ENCODE assay signal across 1 cellular context in genomic region chr5:180049357-180049673, GRCh38.
A peak's percentile ranks its signal among the peaks of the same experiment; 100 is the strongest.
TF ChIP-seq lines count a peak whose summit lies in the region.

No MANE protein-coding gene starts in this region.

TF ChIP-seq in K562, 482 proteins besides CTCF, POLR2A, EP300 and RAD21 (continued from another document):
- no peak for TF ChIP-seq CUX1 (CRISPR knock-in tag; IDR thresholded peaks at IDR 0.05)
- 0 out of 2 replicates have a peak, but pooled peaks have one; percentile 20 for TF ChIP-seq FOXJ2 (tag; IDR thresholded peaks at IDR 0.05)
- TF ChIP-seq KDM5B (IDR thresholded peaks at IDR 0.05; ENCODE audit: insufficient replicate concordance, low read depth, low read length), result no peak
- no peak for TF ChIP-seq NFYB (IDR thresholded peaks at IDR 0.05; ENCODE audit: extremely low read depth, insufficient read length)
- TF ChIP-seq TCF3 (CRISPR knock-in tag; IDR thresholded peaks at IDR 0.05), result peak; percentile 70
- TF ChIP-seq FOXA3 (CRISPR knock-in tag; conservative IDR thresholded peaks at IDR 0.05 in 1 of 2, IDR thresholded peaks at IDR 0.05 in 1 of 2), result peak in 1 of 2 experiments; percentile 67; a peak in 2 of 4 replicates
- TF ChIP-seq TEAD4 (IDR thresholded peaks at IDR 0.05; ENCODE audit: low read length), result peak; percentile 73
- TF ChIP-seq TEAD4 (CRISPR knock-in tag; IDR thresholded peaks at IDR 0.05; ENCODE audit: borderline replicate concordance), result no peak
- TF ChIP-seq E2F4 (CRISPR knock-in tag; IDR thresholded peaks at IDR 0.05; ENCODE audit: low read depth), result no peak
- TF ChIP-seq DDX20 (tag; IDR thresholded peaks at IDR 0.05; ENCODE audit: low read depth), result no peak
- TF ChIP-seq TRIM24 (IDR thresholded peaks at IDR 0.05), result no peak
- no peak for TF ChIP-seq SMARCA5 (IDR thresholded peaks at IDR 0.05)
- no peak; the same call in 1 of the 2 replicates for TF ChIP-seq CBFA2T2 (conservative IDR thresholded peaks at IDR 0.05)
- TF ChIP-seq KHSRP (IDR thresholded peaks at IDR 0.05), result no peak
- peak; percentile 41; the same call in 1 of the 2 replicates for TF ChIP-seq FOXM1 (IDR thresholded peaks at IDR 0.05; ENCODE audit: low read depth)
- no peak for TF ChIP-seq FOXM1 (CRISPR knock-in tag; IDR thresholded peaks at IDR 0.05; ENCODE audit: low read depth)
- no peak for TF ChIP-seq LARP7 (IDR thresholded peaks at IDR 0.05)
- TF ChIP-seq IFI16 (CRISPR knock-in tag; IDR thresholded peaks at IDR 0.05), result no peak
- TF ChIP-seq PKNOX1 (IDR thresholded peaks at IDR 0.05), result peak; percentile 40; the same call in 1 of the 2 replicates
- no peak for TF ChIP-seq ZNF407 (IDR thresholded peaks at IDR 0.05; ENCODE audit: low read depth)
- TF ChIP-seq PML (IDR thresholded peaks at IDR 0.05; ENCODE audit: low read length), result 0 out of 2 replicates have a peak, but pooled peaks have one; percentile 19
- TF ChIP-seq C11orf30 (IDR thresholded peaks at IDR 0.05; ENCODE audit: low read depth), result peak; percentile 45; the same call in 1 of the 2 replicates
- peak; percentile 62 for TF ChIP-seq TAL1 (IDR thresholded peaks at IDR 0.05)
- no peak for TF ChIP-seq ARNT (IDR thresholded peaks at IDR 0.05)
- peak; percentile 53 for TF ChIP-seq RFX1 (IDR thresholded peaks at IDR 0.05)
- TF ChIP-seq CCAR2 (IDR thresholded peaks at IDR 0.05; ENCODE audit: low read depth, low read length), result no peak
- peak; percentile 69 for TF ChIP-seq ARID1B (IDR thresholded peaks at IDR 0.05)
- TF ChIP-seq SMAD3 (CRISPR knock-in tag; conservative IDR thresholded peaks at IDR 0.05), result no peak
TF ChIP-seq in K562: peak in this region for 14.
